In the genomic region with DNA sequence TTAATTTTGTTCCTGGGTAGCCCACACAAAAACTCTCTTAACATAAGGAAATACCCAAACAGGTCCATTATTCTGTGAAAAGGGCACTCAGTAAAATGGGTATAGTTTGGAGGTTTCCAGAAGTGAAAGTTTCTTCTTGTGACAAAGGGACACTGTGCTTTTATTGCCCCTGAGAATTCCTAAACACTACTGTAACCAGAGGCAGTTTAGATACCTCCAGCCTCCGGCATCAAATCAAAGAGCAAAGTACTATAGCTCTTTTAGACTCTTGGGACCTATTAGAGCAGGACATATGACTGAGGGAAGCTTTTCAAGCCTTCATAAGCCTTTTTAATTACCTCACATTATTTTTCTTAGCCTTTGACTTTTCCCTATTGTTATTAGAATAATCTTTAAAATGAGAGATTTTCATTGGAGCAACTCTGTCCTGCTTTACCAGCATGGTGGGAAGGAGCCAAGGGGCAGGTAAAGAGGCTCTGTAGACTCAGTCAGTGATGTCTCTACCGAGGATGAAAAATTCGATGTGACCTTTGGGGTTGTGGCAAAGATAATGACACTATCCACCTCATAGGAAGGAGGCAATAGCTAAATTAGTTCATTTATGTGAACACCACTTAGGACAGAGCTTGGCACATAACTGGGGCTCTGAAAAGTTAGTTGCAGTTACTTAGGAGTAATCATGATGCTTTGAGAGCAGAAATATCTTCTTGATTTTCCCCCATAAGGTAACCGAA, we compare ENCODE assay signal across 20 cellular contexts.
DNase-seq lines count a peak whose midpoint lies in the region; ATAC-seq, FAIRE-seq and TF ChIP-seq lines count a peak whose summit lies in the region.
"Had no signal": no experiment of that assay in that cellular context is flagged by ENCODE, and none has a peak within 500 bp of the region (broad histone marks: within the 10 kb centered on the region; RNA-seq: fewer than 3 reads in every experiment).

No MANE protein-coding gene starts in this region.

- H3K9me3 ChIP-seq in Caco-2: no peaks in the 10 kb centered on the region
- no peaks in the 10 kb centered on the region for H3K9me3 ChIP-seq in hepatocyte (ENCODE audit: low read depth)
- no peaks in the 10 kb centered on the region for H3K9me3 ChIP-seq in BE2C

- TF ChIP-seq CTCF in Caco-2 (IDR thresholded peaks at IDR 0.05; ENCODE audit: insufficient read depth in 1 of 2, low read depth in 1 of 2, low read length in 1 of 2, severe bottlenecking in 1 of 2, unreplicated experiment in 1 of 2): no peak
- TF ChIP-seq CTCF in hepatocyte (IDR thresholded peaks at IDR 0.05; ENCODE audit: poor library complexity): no peak
- TF ChIP-seq CTCF in BE2C (IDR thresholded peaks at IDR 0.05; ENCODE audit: low read depth, low read length): no peak

- no peak overlapping the region for H2AFZ ChIP-seq in hepatocyte

- no peak overlapping the region for H3K27ac Mint-ChIP-seq in activated CD8-positive, alpha-beta memory T cell treated with anti-CD3 and anti-CD28 coated beads, Interleukin-2, amount 10 ng/mL, durations not matched to agents 7 days and 5 days
- peak overlapping the region; percentile 56 for H3K27ac Mint-ChIP-seq in Caco-2 (ENCODE audit: unreplicated experiment)
- H3K27ac Mint-ChIP-seq: B cell, H9 had no signal

- H3K9me3 Mint-ChIP-seq in activated CD8-positive, alpha-beta memory T cell treated with anti-CD3 and anti-CD28 coated beads, Interleukin-2, amount 10 ng/mL, durations not matched to agents 7 days and 5 days (ENCODE audit: low read depth): peaks cover 4% of the 10 kb centered on the region
- H3K9me3 Mint-ChIP-seq in Caco-2 (ENCODE audit: unreplicated experiment): peaks cover 5% of the 10 kb centered on the region
- H3K9me3 Mint-ChIP-seq: CD8-positive, alpha-beta memory T cell; H9 had no signal

- H3K27ac ChIP-seq in hepatocyte: no peak overlapping the region

- H3K4me2 ChIP-seq in hepatocyte: peak overlapping the region; percentile 19

- no peak for TF ChIP-seq POLR2A in GM12892 (IDR thresholded peaks at IDR 0.05; ENCODE audit: low read depth, low read length)

- H3K4me3 ChIP-seq in Caco-2 (ENCODE audit: low read depth, low read length) (no peak overlapping the region), hepatocyte (no peak overlapping the region), BE2C (ENCODE audit: low read depth, low read length) (no peak overlapping the region)

- intact Hi-C loops in Caco-2 (cut with micrococcal nuclease; ENCODE audit: unreplicated experiment): loop anchor here (2.0 kb wide), 2 partner anchors 28 to 34 kb away; no protein-coding TSS in a partner anchor

- DNase-seq in activated CD8-positive, alpha-beta memory T cell treated with anti-CD3 and anti-CD28 coated beads, Interleukin-2, amount 10 ng/mL, durations not matched to agents 7 days and 5 days: no peak
- DNase-seq in activated CD8-positive, alpha-beta memory T cell treated with anti-CD3 and anti-CD28 coated beads for 24 hours: no peak
- DNase-seq in Caco-2: no peak
- no peak for DNase-seq in GM12892 (ENCODE audit: insufficient read length)
- DNase-seq in hepatocyte (ENCODE audit: low spot score): no peak
- DNase-seq in NCI-H69 (lab: John Stamatoyannopoulos, UW): no peak
- DNase-seq in BE2C: no peak
- DNase-seq in stimulated activated CD4-positive, alpha-beta T cell treated with anti-CD3 and anti-CD28 coated beads, Interleukin-2, amount 100 ng/mL, for 24 hours: no peak
- DNase-seq: C1 segment of cervical spinal cord; CD4-positive, CD25-positive, alpha-beta regulatory T cell; CD8-positive, alpha-beta memory T cell; COR-L47; DMS79; GF-D8; H9; IMR-90 had no signal

- peaks cover 22% of the 10 kb centered on the region for H3K36me3 Mint-ChIP-seq in activated CD8-positive, alpha-beta memory T cell treated with anti-CD3 and anti-CD28 coated beads, Interleukin-2, amount 10 ng/mL, durations not matched to agents 7 days and 5 days
- peaks cover 5% of the 10 kb centered on the region for H3K36me3 Mint-ChIP-seq in Caco-2 (ENCODE audit: insufficient read depth, unreplicated experiment)
- H3K36me3 Mint-ChIP-seq: CD4-positive, CD25-positive, alpha-beta regulatory T cell had no signal

- H3K9me2 ChIP-seq in hepatocyte (replicated peaks; ENCODE audit: insufficient read depth): no peaks in the 10 kb centered on the region

- peak; percentile 46 for FAIRE-seq in GM12892 (lab: Jason Lieb, UNC)
- FAIRE-seq: D721Med, H1, HTR-8/SVneo had no signal

- H3K36me3 ChIP-seq in Caco-2 (ENCODE audit: control insufficient read depth, insufficient read depth, low read length): no peaks in the 10 kb centered on the region
- H3K36me3 ChIP-seq in hepatocyte (replicated peaks; ENCODE audit: insufficient read depth, low read depth): no peaks in the 10 kb centered on the region
- no peaks in the 10 kb centered on the region for H3K36me3 ChIP-seq in BE2C

- no peaks in the 10 kb centered on the region for H3K79me2 ChIP-seq in hepatocyte

- no peaks in the 10 kb centered on the region for H3K27me3 ChIP-seq in Caco-2 (replicated peaks; ENCODE audit: control insufficient read depth, insufficient read depth, low read length)
- H3K27me3 ChIP-seq in hepatocyte: no peaks in the 10 kb centered on the region
- H3K27me3 ChIP-seq in BE2C: no peaks in the 10 kb centered on the region

- no peak overlapping the region for H3K4me3 Mint-ChIP-seq in activated CD8-positive, alpha-beta memory T cell treated with anti-CD3 and anti-CD28 coated beads, Interleukin-2, amount 10 ng/mL, durations not matched to agents 7 days and 5 days
- H3K4me3 Mint-ChIP-seq in Caco-2 (ENCODE audit: unreplicated experiment): no peak overlapping the region
- H3K4me3 Mint-ChIP-seq: B cell; CD4-positive, CD25-positive, alpha-beta regulatory T cell; CD8-positive, alpha-beta memory T cell; H9 had no signal

- WGBS in hepatocyte (ENCODE audit: low lambda C conversion rate, missing lambda C conversion rate): 65% methylated on average over 4 of the region's 4 CpGs

- no TSS peak for BruUV-seq in Caco-2 (replicated peaks; lab: Mats Ljungman, UMichigan)

- no peaks in the 10 kb centered on the region for H4K20me1 ChIP-seq in hepatocyte (ENCODE audit: insufficient read depth, poor library complexity, severe bottlenecking)

- no peaks in the 10 kb centered on the region for H3K27me3 Mint-ChIP-seq in activated CD8-positive, alpha-beta memory T cell treated with anti-CD3 and anti-CD28 coated beads, Interleukin-2, amount 10 ng/mL, durations not matched to agents 7 days and 5 days
- no peaks in the 10 kb centered on the region for H3K27me3 Mint-ChIP-seq in Caco-2 (ENCODE audit: insufficient read depth, unreplicated experiment)
- H3K27me3 Mint-ChIP-seq: B cell; CD4-positive, CD25-positive, alpha-beta regulatory T cell; CD8-positive, alpha-beta memory T cell had no signal

- CTCF ChIA-PET in activated CD8-positive, alpha-beta memory T cell treated with anti-CD3 and anti-CD28 coated beads, Interleukin-2, amount 10 ng/mL, durations not matched to agents 7 days and 5 days (lab: Charles Lee): interaction anchor here (1.0 to 1.3 kb wide), 3 partner anchors 29 to 84 kb away, joined by 3 to 4 read pairs (median 4); no protein-coding TSS in a partner anchor
- CTCF ChIA-PET in Caco-2 (lab: Charles Lee): no interaction called here

- H3K4me1 Mint-ChIP-seq in activated CD8-positive, alpha-beta memory T cell treated with anti-CD3 and anti-CD28 coated beads, Interleukin-2, amount 10 ng/mL, durations not matched to agents 7 days and 5 days: peaks cover 40% of the 10 kb centered on the region
- peaks cover 23% of the 10 kb centered on the region for H3K4me1 Mint-ChIP-seq in Caco-2 (ENCODE audit: low read depth, unreplicated experiment)
- H3K4me1 Mint-ChIP-seq: CD4-positive, CD25-positive, alpha-beta regulatory T cell had no signal

- POLR2A ChIA-PET in Caco-2 (lab: Charles Lee): no interaction called here

- peaks cover 26% of the 10 kb centered on the region for H3K4me1 ChIP-seq in Caco-2
- H3K4me1 ChIP-seq in hepatocyte (ENCODE audit: insufficient read depth): no peaks in the 10 kb centered on the region
- no peaks in the 10 kb centered on the region for H3K4me1 ChIP-seq in BE2C

- peak; percentile 46 for ATAC-seq in activated CD8-positive, alpha-beta memory T cell treated with anti-CD3 and anti-CD28 coated beads, Interleukin-2, amount 10 ng/mL, durations not matched to agents 7 days and 5 days
